ENCODE assay signal across 1 cellular context in the genomic region with DNA sequence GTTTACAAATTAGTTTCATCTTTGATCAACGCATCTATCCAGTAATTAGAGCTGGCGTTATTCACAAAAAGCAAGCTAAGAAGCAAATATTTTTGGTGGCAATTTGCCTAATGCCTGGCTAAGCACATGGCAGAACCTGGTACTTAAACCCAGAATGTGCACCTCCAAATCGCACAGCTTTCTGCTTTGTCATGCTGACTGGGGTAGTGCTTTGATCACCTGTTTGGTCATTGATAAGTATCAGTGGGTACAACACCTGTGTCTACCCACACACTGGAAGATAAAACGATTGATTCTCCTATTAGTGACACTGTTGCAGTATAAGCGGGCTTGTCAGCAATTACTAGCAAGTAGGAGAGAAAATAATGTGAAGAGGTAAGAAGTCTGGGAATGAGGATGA.
TF ChIP-seq lines count a peak whose summit lies in the region.

No MANE protein-coding gene starts in this region.

TF ChIP-seq in GM23338, 12 proteins besides CTCF, POLR2A, EP300 and RAD21:
- TF ChIP-seq EZH2 (IDR thresholded peaks at IDR 0.05; ENCODE audit: low read depth, unreplicated experiment), result no peak
- no peak for TF ChIP-seq NANOG (IDR thresholded peaks at IDR 0.05; ENCODE audit: borderline replicate concordance)
- TF ChIP-seq POLR2AphosphoS5 (IDR thresholded peaks at IDR 0.05; ENCODE audit: low read depth), result no peak
- no peak for TF ChIP-seq ZNF331 (CRISPR knock-in tag; IDR thresholded peaks at IDR 0.05; ENCODE audit: low read depth)
- no peak for TF ChIP-seq JUNB (IDR thresholded peaks at IDR 0.05; ENCODE audit: unreplicated experiment)
- TF ChIP-seq EZH2phosphoT487 (IDR thresholded peaks at IDR 0.05; ENCODE audit: unreplicated experiment), result no peak
- TF ChIP-seq ZNF114 (CRISPR knock-in tag; IDR thresholded peaks at IDR 0.05), result no peak
- no peak for TF ChIP-seq STAT1 (IDR thresholded peaks at IDR 0.05; ENCODE audit: unreplicated experiment)
- TF ChIP-seq CREB1 (CRISPR knock-in tag; IDR thresholded peaks at IDR 0.05; ENCODE audit: low read depth), result no peak
- TF ChIP-seq, protein P1, sequence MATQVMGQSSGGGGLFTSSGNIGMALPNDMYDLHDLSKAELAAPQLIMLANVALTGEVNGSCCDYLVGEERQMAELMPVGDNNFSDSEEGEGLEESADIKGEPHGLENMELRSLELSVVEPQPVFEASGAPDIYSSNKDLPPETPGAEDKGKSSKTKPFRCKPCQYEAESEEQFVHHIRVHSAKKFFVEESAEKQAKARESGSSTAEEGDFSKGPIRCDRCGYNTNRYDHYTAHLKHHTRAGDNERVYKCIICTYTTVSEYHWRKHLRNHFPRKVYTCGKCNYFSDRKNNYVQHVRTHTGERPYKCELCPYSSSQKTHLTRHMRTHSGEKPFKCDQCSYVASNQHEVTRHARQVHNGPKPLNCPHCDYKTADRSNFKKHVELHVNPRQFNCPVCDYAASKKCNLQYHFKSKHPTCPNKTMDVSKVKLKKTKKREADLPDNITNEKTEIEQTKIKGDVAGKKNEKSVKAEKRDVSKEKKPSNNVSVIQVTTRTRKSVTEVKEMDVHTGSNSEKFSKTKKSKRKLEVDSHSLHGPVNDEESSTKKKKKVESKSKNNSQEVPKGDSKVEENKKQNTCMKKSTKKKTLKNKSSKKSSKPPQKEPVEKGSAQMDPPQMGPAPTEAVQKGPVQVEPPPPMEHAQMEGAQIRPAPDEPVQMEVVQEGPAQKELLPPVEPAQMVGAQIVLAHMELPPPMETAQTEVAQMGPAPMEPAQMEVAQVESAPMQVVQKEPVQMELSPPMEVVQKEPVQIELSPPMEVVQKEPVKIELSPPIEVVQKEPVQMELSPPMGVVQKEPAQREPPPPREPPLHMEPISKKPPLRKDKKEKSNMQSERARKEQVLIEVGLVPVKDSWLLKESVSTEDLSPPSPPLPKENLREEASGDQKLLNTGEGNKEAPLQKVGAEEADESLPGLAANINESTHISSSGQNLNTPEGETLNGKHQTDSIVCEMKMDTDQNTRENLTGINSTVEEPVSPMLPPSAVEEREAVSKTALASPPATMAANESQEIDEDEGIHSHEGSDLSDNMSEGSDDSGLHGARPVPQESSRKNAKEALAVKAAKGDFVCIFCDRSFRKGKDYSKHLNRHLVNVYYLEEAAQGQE (IDR thresholded peaks at IDR 0.05; ENCODE audit: unreplicated experiment), result no peak
- TF ChIP-seq, protein P2, sequence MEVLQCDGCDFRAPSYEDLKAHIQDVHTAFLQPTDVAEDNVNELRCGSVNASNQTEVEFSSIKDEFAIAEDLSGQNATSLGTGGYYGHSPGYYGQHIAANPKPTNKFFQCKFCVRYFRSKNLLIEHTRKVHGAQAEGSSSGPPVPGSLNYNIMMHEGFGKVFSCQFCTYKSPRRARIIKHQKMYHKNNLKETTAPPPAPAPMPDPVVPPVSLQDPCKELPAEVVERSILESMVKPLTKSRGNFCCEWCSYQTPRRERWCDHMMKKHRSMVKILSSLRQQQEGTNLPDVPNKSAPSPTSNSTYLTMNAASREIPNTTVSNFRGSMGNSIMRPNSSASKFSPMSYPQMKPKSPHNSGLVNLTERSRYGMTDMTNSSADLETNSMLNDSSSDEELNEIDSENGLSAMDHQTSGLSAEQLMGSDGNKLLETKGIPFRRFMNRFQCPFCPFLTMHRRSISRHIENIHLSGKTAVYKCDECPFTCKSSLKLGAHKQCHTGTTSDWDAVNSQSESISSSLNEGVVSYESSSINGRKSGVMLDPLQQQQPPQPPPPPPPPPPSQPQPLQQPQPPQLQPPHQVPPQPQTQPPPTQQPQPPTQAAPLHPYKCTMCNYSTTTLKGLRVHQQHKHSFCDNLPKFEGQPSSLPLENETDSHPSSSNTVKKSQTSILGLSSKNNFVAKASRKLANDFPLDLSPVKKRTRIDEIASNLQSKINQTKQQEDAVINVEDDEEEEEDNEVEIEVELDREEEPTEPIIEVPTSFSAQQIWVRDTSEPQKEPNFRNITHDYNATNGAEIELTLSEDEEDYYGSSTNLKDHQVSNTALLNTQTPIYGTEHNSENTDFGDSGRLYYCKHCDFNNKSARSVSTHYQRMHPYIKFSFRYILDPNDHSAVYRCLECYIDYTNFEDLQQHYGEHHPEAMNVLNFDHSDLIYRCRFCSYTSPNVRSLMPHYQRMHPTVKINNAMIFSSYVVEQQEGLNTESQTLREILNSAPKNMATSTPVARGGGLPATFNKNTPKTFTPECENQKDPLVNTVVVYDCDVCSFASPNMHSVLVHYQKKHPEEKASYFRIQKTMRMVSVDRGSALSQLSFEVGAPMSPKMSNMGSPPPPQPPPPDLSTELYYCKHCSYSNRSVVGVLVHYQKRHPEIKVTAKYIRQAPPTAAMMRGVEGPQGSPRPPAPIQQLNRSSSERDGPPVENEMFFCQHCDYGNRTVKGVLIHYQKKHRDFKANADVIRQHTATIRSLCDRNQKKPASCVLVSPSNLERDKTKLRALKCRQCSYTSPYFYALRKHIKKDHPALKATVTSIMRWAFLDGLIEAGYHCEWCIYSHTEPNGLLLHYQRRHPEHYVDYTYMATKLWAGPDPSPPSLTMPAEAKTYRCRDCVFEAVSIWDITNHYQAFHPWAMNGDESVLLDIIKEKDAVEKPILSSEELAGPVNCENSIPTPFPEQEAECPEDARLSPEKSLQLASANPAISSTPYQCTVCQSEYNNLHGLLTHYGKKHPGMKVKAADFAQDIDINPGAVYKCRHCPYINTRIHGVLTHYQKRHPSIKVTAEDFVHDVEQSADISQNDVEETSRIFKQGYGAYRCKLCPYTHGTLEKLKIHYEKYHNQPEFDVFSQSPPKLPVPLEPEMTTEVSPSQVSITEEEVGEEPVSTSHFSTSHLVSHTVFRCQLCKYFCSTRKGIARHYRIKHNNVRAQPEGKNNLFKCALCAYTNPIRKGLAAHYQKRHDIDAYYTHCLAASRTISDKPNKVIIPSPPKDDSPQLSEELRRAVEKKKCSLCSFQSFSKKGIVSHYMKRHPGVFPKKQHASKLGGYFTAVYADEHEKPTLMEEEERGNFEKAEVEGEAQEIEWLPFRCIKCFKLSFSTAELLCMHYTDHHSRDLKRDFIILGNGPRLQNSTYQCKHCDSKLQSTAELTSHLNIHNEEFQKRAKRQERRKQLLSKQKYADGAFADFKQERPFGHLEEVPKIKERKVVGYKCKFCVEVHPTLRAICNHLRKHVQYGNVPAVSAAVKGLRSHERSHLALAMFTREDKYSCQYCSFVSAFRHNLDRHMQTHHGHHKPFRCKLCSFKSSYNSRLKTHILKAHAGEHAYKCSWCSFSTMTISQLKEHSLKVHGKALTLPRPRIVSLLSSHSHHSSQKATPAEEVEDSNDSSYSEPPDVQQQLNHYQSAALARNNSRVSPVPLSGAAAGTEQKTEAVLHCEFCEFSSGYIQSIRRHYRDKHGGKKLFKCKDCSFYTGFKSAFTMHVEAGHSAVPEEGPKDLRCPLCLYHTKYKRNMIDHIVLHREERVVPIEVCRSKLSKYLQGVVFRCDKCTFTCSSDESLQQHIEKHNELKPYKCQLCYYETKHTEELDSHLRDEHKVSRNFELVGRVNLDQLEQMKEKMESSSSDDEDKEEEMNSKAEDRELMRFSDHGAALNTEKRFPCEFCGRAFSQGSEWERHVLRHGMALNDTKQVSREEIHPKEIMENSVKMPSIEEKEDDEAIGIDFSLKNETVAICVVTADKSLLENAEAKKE (CRISPR knock-in tag; IDR thresholded peaks at IDR 0.05), result no peak
- TF ChIP-seq, protein P3, sequence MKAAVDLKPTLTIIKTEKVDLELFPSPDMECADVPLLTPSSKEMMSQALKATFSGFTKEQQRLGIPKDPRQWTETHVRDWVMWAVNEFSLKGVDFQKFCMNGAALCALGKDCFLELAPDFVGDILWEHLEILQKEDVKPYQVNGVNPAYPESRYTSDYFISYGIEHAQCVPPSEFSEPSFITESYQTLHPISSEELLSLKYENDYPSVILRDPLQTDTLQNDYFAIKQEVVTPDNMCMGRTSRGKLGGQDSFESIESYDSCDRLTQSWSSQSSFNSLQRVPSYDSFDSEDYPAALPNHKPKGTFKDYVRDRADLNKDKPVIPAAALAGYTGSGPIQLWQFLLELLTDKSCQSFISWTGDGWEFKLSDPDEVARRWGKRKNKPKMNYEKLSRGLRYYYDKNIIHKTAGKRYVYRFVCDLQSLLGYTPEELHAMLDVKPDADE (IDR thresholded peaks at IDR 0.05), result no peak
